In genomic region chr10:127408733-127409132, GRCh38 we compare ENCODE assay signal across 16 cellular contexts.
"Had no signal": no experiment of that assay in that cellular context is flagged by ENCODE, and none has a peak within 500 bp of the region (broad histone marks: within the 10 kb centered on the region; RNA-seq: fewer than 3 reads in every experiment).

No MANE protein-coding gene starts in this region.

- H3K9me3 ChIP-seq: lower lobe of right lung, ovary, right lobe of liver, suprapubic skin had no signal

- H3K27ac ChIP-seq: foreskin keratinocyte, lower lobe of right lung, ovary, right lobe of liver, suprapubic skin had no signal

- DNase-seq: activated CD4-positive, alpha-beta T cell treated with anti-CD3 and anti-CD28 coated beads, Interleukin-2, amount 50 U/mL, for 1 hour; activated CD8-positive, alpha-beta memory T cell treated with anti-CD3 and anti-CD28 coated beads for 24 hours; activated naive CD4-positive, alpha-beta T cell; activated naive CD8-positive, alpha-beta T cell treated with anti-CD3 and anti-CD28 coated beads, Interleukin-2, amount 10 ng/mL, durations not matched to agents 7 days and 5 days; anterior cingulate cortex; cerebellar nuclear complex; effector memory CD8-positive, alpha-beta T cell; foreskin keratinocyte; lower lobe of right lung; midbrain; right lobe of liver; T-cell; T1000 had no signal

- H3K4me1 ChIP-seq: foreskin keratinocyte, lower lobe of right lung, right lobe of liver had no signal

- H3K4me3 ChIP-seq: lower lobe of right lung, ovary, right lobe of liver, suprapubic skin had no signal

- H3K36me3 ChIP-seq: ovary had no signal

- H3K27me3 ChIP-seq: foreskin keratinocyte, ovary, right lobe of liver, suprapubic skin had no signal

- ATAC-seq: activated CD4-positive, CD25-positive, alpha-beta regulatory T cell treated with anti-CD3 and anti-CD28 coated beads, Interleukin-2, amount 50 U/mL, for 24 hours; effector memory CD8-positive, alpha-beta T cell; foreskin keratinocyte; lower lobe of right lung; right lobe of liver; T-cell had no signal
